26 cellular contexts compared by ENCODE assay signal in the genomic region with DNA sequence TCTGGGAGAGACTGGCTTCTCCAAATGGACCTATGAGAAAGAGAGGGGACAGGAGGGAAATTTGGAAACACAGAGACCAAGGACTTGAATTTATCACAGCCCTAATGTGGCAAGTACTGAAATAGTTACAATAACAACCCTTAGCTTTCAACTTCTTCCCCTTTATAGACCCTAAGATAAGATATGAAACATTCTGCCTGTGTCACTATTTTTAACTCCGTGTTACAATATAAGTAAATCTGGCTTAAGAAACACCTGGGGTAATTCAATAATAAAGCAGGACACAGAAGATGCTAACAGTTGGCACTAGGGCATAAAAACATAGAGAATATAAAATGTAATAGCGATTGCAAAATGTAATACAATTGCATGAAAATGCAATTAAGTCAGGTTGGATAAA.
"Had no signal": no experiment of that assay in that cellular context is flagged by ENCODE, and none has a peak within 500 bp of the region (broad histone marks: within the 10 kb centered on the region; RNA-seq: fewer than 3 reads in every experiment).

No MANE protein-coding gene starts in this region.

- H3K27ac Mint-ChIP-seq: naive B cell; stimulated activated memory B cell treated with anti-CD40 and anti-IgM and Interleukin-4, amounts not matched to agents 10 μg/mL and 1 μg/mL and 100 μg/mL, for 72 hours; stimulated activated naive CD8-positive, alpha-beta T cell treated with anti-CD3 and anti-CD28 coated beads, Interleukin-15, amount 100 ng/mL, for 72 hours; type B pancreatic cell had no signal

- H3K4me3 ChIP-seq: left lung, lower lobe of right lung, pancreas, prostate gland, skin epidermis, spleen, tibial nerve, uterus had no signal

- H3K9me3 ChIP-seq: lower lobe of right lung, pancreas, prostate gland, tibial nerve, uterus had no signal

- ATAC-seq: left cardiac atrium; left lung; lower lobe of right lung; pancreas; right cardiac atrium; stimulated activated memory B cell treated with anti-CD40 and anti-IgM and Interleukin-4, amounts not matched to agents 10 μg/mL and 1 μg/mL and 100 μg/mL, for 72 hours; stimulated activated naive CD8-positive, alpha-beta T cell treated with anti-CD3 and anti-CD28 coated beads, Interleukin-15, amount 100 ng/mL, for 72 hours had no signal

- H3K9me3 Mint-ChIP-seq: nephron had no signal

- H3K36me3 Mint-ChIP-seq: naive B cell; stimulated activated memory B cell treated with anti-CD40 and anti-IgM and Interleukin-4, amounts not matched to agents 10 μg/mL and 1 μg/mL and 100 μg/mL, for 72 hours had no signal

- H3K4me3 Mint-ChIP-seq: naive B cell; nephron; neural crest cell; stimulated activated memory B cell treated with anti-CD40 and anti-IgM and Interleukin-4, amounts not matched to agents 10 μg/mL and 1 μg/mL and 100 μg/mL, for 72 hours; stimulated activated naive CD8-positive, alpha-beta T cell treated with anti-CD3 and anti-CD28 coated beads, Interleukin-15, amount 100 ng/mL, for 72 hours; type B pancreatic cell had no signal

- H3K4me1 Mint-ChIP-seq: naive B cell; stimulated activated memory B cell treated with anti-CD40 and anti-IgM and Interleukin-4, amounts not matched to agents 10 μg/mL and 1 μg/mL and 100 μg/mL, for 72 hours; stimulated activated naive CD8-positive, alpha-beta T cell treated with anti-CD3 and anti-CD28 coated beads, Interleukin-15, amount 100 ng/mL, for 72 hours had no signal

- H3K27me3 Mint-ChIP-seq: naive B cell; stimulated activated memory B cell treated with anti-CD40 and anti-IgM and Interleukin-4, amounts not matched to agents 10 μg/mL and 1 μg/mL and 100 μg/mL, for 72 hours; stimulated activated naive CD8-positive, alpha-beta T cell treated with anti-CD3 and anti-CD28 coated beads, Interleukin-15, amount 100 ng/mL, for 72 hours; type B pancreatic cell had no signal

- H3K27ac ChIP-seq: left lung, lower lobe of right lung, pancreas, prostate gland, skin epidermis, spleen, tibial nerve, uterus had no signal

- H3K4me1 ChIP-seq: left lung, lower lobe of right lung, pancreas, prostate gland, spleen, tibial nerve, uterus had no signal

- H3K27me3 ChIP-seq: left lung, pancreas, spleen, tibial nerve, uterus had no signal

- DNase-seq: islet precursor cell; left cardiac atrium; left lung; lower lobe of right lung; mammary epithelial cell; mesenchymal stem cell; naive B cell; nucleus accumbens; pancreas; posterior cingulate gyrus; retina; right cardiac atrium; spleen; stimulated activated CD4-positive, alpha-beta T cell treated with anti-CD3 and anti-CD28 coated beads, Interleukin-4, amount 100 ng/mL, for 4 hours; stimulated activated CD8-positive, alpha-beta memory T cell treated with anti-CD3 and anti-CD28 coated beads, Interleukin-4, amount 100 ng/mL, for 48 hours; stimulated activated naive CD4-positive, alpha-beta T cell treated with Interleukin-2 at 50 U/mL for 16 hours; stimulated activated naive CD8-positive, alpha-beta T cell treated with anti-CD3 and anti-CD28 coated beads, Interleukin-15, amount 100 ng/mL, for 72 hours; substantia nigra; uterus had no signal

- H3K36me3 ChIP-seq: left lung, lower lobe of right lung, pancreas, prostate gland, spleen, tibial nerve, uterus had no signal
